Comparison of ENCODE assay signal across 18 cellular contexts in genomic region chr7:20534543-20534942, GRCh38.
DNase-seq lines count a peak whose midpoint lies in the region; FAIRE-seq and TF ChIP-seq lines count a peak whose summit lies in the region.
"Had no signal": no experiment of that assay in that cellular context is flagged by ENCODE, and none has a peak within 500 bp of the region (broad histone marks: within the 10 kb centered on the region; RNA-seq: fewer than 3 reads in every experiment).

No MANE protein-coding gene starts in this region.

- TF ChIP-seq POLR2A in H54 (IDR thresholded peaks at IDR 0.05; ENCODE audit: low read depth, low read length) (no peak), endothelial cell of umbilical vein (IDR thresholded peaks at IDR 0.05; ENCODE audit: low read depth, low read length) (no peak)

- CTCF ChIA-PET in endothelial cell of umbilical vein (lab: Charles Lee) = no interaction called here

- POLR2A ChIA-PET in endothelial cell of umbilical vein (lab: Charles Lee) = no interaction called here

- H3K27ac ChIP-seq in endothelial cell of umbilical vein (ENCODE audit: insufficient read depth, low read depth, low read length) = no peak overlapping the region
- no peak overlapping the region for H3K27ac ChIP-seq in substantia nigra (ENCODE audit: low read depth, low read length, poor library complexity, severe bottlenecking)
- H3K27ac ChIP-seq: 22Rv1; A549; BLaER1 treated with 17β-estradiol and CSF1 and Interleukin-3, amounts not matched to agents 10 nM and 100 nM; C4-2B had no signal

- DNase-seq in H54 (ENCODE audit: insufficient read length, low spot score) (no peak), LNCaP clone FGC (ENCODE audit: low read depth) (peak; percentile 54), endothelial cell of umbilical vein (ENCODE audit: low read depth, low spot score) (no peak), substantia nigra (lab: John Stamatoyannopoulos, UW) (no peak), superior temporal gyrus (ENCODE audit: extremely low spot score) (no peak)
- DNase-seq: AML-193; Caco-2; Calu3; CD4-positive, alpha-beta T cell; CD8-positive, alpha-beta T cell; DMS79 treated with DMSO at 0.1 percent for 48 hours; GF-D8 had no signal

- H3K79me2 ChIP-seq in endothelial cell of umbilical vein (ENCODE audit: control insufficient read depth, insufficient read depth, low read length) = no peaks in the 10 kb centered on the region

- no peaks in the 10 kb centered on the region for H3K9me3 ChIP-seq in endothelial cell of umbilical vein (replicated peaks; ENCODE audit: control insufficient read depth, insufficient read depth, low read length)
- H3K9me3 ChIP-seq: A549, Caco-2 had no signal

- no peak overlapping the region for H3K4me3 ChIP-seq in LNCaP clone FGC (ENCODE audit: low read depth, low read length)
- no peak overlapping the region for H3K4me3 ChIP-seq in endothelial cell of umbilical vein (replicated peaks in 1 of 3; ENCODE audit: insufficient read depth in 1 of 3, low read depth in 1 of 3, low read length in 3 of 3)
- H3K4me3 ChIP-seq: A549; BLaER1 treated with 17β-estradiol and CSF1 and Interleukin-3, amounts not matched to agents 10 nM and 100 nM had no signal

- H3K36me3 ChIP-seq in endothelial cell of umbilical vein (ENCODE audit: control insufficient read depth in 2 of 2, extremely low read depth in 1 of 2, insufficient read depth in 2 of 2, low read length in 2 of 2) = no peaks in the 10 kb centered on the region
- H3K36me3 ChIP-seq: BLaER1 treated with 17β-estradiol and CSF1 and Interleukin-3, amounts not matched to agents 10 nM and 100 nM had no signal

- no peak overlapping the region for H3K4me2 ChIP-seq in endothelial cell of umbilical vein (ENCODE audit: insufficient read depth, low read length)
- H3K4me2 ChIP-seq: A549; BLaER1 treated with 17β-estradiol and CSF1 and Interleukin-3, amounts not matched to agents 10 nM and 100 nM had no signal

- intact Hi-C loops in endothelial cell of umbilical vein (cut with micrococcal nuclease) = no loop called here

- no peaks in the 10 kb centered on the region for H4K20me1 ChIP-seq in endothelial cell of umbilical vein (replicated peaks; ENCODE audit: control insufficient read depth, extremely low read depth, insufficient read depth, low read length)
- H4K20me1 ChIP-seq: BLaER1 treated with 17β-estradiol and CSF1 and Interleukin-3, amounts not matched to agents 10 nM and 100 nM had no signal

- FAIRE-seq in H54 (lab: Jason Lieb, UNC) (peak; percentile 78), endothelial cell of umbilical vein (lab: Jason Lieb, UNC) (peak; percentile 33)
- FAIRE-seq: A549, D721Med, GM12891 had no signal

- dilution Hi-C loops in endothelial cell of umbilical vein (cut with MboI; ENCODE audit: extremely low pct_ligation_motif_present, low sequenced_read_pairs) = no loop called here

- H3K27me3 ChIP-seq in endothelial cell of umbilical vein (ENCODE audit: control insufficient read depth in 2 of 2, insufficient read depth in 2 of 2, low read length in 2 of 2) = no peaks in the 10 kb centered on the region
- H3K27me3 ChIP-seq: BLaER1 treated with 17β-estradiol and CSF1 and Interleukin-3, amounts not matched to agents 10 nM and 100 nM had no signal

- H2AFZ ChIP-seq in endothelial cell of umbilical vein (ENCODE audit: low read depth, low read length) = no peak overlapping the region

- TF ChIP-seq CTCF in LNCaP clone FGC (IDR thresholded peaks at IDR 0.05; ENCODE audit: control insufficient read depth, extremely low read depth, insufficient read depth) (no peak), endothelial cell of umbilical vein (IDR thresholded peaks at IDR 0.05; ENCODE audit: extremely low read depth in 1 of 2, insufficient read depth in 1 of 2, low read depth in 1 of 2, low read length in 2 of 2) (no peak)

- no peaks in the 10 kb centered on the region for H3K9me1 ChIP-seq in endothelial cell of umbilical vein (replicated peaks; ENCODE audit: control insufficient read depth, extremely low read depth, insufficient read depth, low read length)

- no peak overlapping the region for H3K9ac ChIP-seq in endothelial cell of umbilical vein (replicated peaks; ENCODE audit: extremely low read depth, insufficient read depth, low read length)
- H3K9ac ChIP-seq: BLaER1 treated with 17β-estradiol and CSF1 and Interleukin-3, amounts not matched to agents 10 nM and 100 nM had no signal

- peaks cover 9% of the 10 kb centered on the region for H3K4me1 ChIP-seq in endothelial cell of umbilical vein (ENCODE audit: control insufficient read depth, extremely low read depth, insufficient read depth, low read length)
- H3K4me1 ChIP-seq: A549; BLaER1 treated with 17β-estradiol and CSF1 and Interleukin-3, amounts not matched to agents 10 nM and 100 nM; Caco-2 had no signal

- BruUV-seq in endothelial cell of umbilical vein (replicated peaks; lab: Mats Ljungman, UMichigan) = no TSS peak

TF ChIP-seq in endothelial cell of umbilical vein, 7 proteins besides CTCF, POLR2A, EP300 and RAD21:
- no peak for TF ChIP-seq JUN (IDR thresholded peaks at IDR 0.05; ENCODE audit: borderline replicate concordance, insufficient read depth, insufficient read length, low read depth)
- TF ChIP-seq MYC (IDR thresholded peaks at IDR 0.05; ENCODE audit: low read depth, low read length) = no peak
- no peak for TF ChIP-seq FOS (IDR thresholded peaks at IDR 0.05; ENCODE audit: borderline replicate concordance, insufficient read depth, low read length)
